Comparison of ENCODE assay signal across 17 cellular contexts in genomic region chr22:25360891-25361645, GRCh38.
DNase-seq lines count a peak whose midpoint lies in the region; ATAC-seq and TF ChIP-seq lines count a peak whose summit lies in the region.
"Had no signal": no experiment of that assay in that cellular context is flagged by ENCODE, and none has a peak within 500 bp of the region (broad histone marks: within the 10 kb centered on the region; RNA-seq: fewer than 3 reads in every experiment).

No MANE protein-coding gene starts in this region.

- DNase-seq in Right ventricle myocardium inferior (ENCODE audit: missing footprints): peak; percentile 15
- DNase-seq in heart right ventricle: no peak
- DNase-seq in glutamatergic neuron: peak; percentile 11
- peak; percentile 69 for DNase-seq in posterior vena cava (ENCODE audit: low spot score)
- DNase-seq in NOMO-1 treated with DMSO at 0.1 percent for 48 hours (lab: John Stamatoyannopoulos, UW; ENCODE audit: unreplicated experiment): no peak
- no peak for DNase-seq in NCI-H128 (lab: John Stamatoyannopoulos, UW; ENCODE audit: unreplicated experiment)
- DNase-seq in CD8-positive, alpha-beta T cell: no peak
- DNase-seq: DMS79, HCEC 1CT, Karpas-422, NCI-H1436, NCI-H2029 treated with DMSO at 0.1 percent for 48 hours, NCI-H2171 treated with DMSO at 0.1 percent for 48 hours, SHP77 had no signal

- no peaks in the 10 kb centered on the region for H3K27me3 ChIP-seq in heart right ventricle
- no peaks in the 10 kb centered on the region for H3K27me3 ChIP-seq in CD8-positive, alpha-beta T cell (ENCODE audit: insufficient read depth, low read length)

- H3K4me3 ChIP-seq in heart right ventricle: no peak overlapping the region
- H3K4me3 ChIP-seq in CD8-positive, alpha-beta T cell (ENCODE audit: low read depth, low read length): no peak overlapping the region
- H3K4me3 ChIP-seq: GM23338 had no signal

- WGBS in heart right ventricle, 2 donors: 94 to 96% methylated on average over 14 to 15 of the region's 15 CpGs

- H3K4me1 ChIP-seq in heart right ventricle: peaks cover 19 to 45% (median 29%) of the 10 kb centered on the region in 9 donors
- H3K4me1 ChIP-seq in CD8-positive, alpha-beta T cell (ENCODE audit: insufficient read depth, low read length): peaks cover 4% of the 10 kb centered on the region

- peaks cover 2% of the 10 kb centered on the region for H3K9me3 Mint-ChIP-seq in glutamatergic neuron (ENCODE audit: unreplicated experiment)
- no peaks in the 10 kb centered on the region for H3K9me3 Mint-ChIP-seq in CD8-positive, alpha-beta T cell
- H3K9me3 Mint-ChIP-seq: GM23338, IgD-negative memory B cell had no signal

- H3K27me3 Mint-ChIP-seq in glutamatergic neuron (ENCODE audit: unreplicated experiment): peaks cover 10% of the 10 kb centered on the region
- H3K27me3 Mint-ChIP-seq in CD8-positive, alpha-beta T cell (ENCODE audit: low read depth): no peaks in the 10 kb centered on the region
- H3K27me3 Mint-ChIP-seq: IgD-negative memory B cell had no signal

- H3K36me3 Mint-ChIP-seq in glutamatergic neuron (ENCODE audit: unreplicated experiment): no peaks in the 10 kb centered on the region
- H3K36me3 Mint-ChIP-seq in CD8-positive, alpha-beta T cell: peaks cover 42% of the 10 kb centered on the region

- intact Hi-C loops in Right ventricle myocardium inferior (cut with DNase I) (no loop called here), heart right ventricle (cut with DNase I) (loop anchor here in 9 of 10 donors (5.0 to 10.0 kb wide), 6 partner anchors 41 to 414 kb away; no protein-coding TSS in a partner anchor), posterior vena cava (cut with DNase I) (no loop called here)
- intact Hi-C loops in CD8-positive, alpha-beta T cell (cut with DNase I, micrococcal nuclease): loop anchor here in 1 of 2 experiments (10.0 kb wide), 1 partner anchor 74 kb away; no protein-coding TSS in a partner anchor

- H3K27ac ChIP-seq in heart right ventricle: no peak overlapping the region
- H3K27ac ChIP-seq in CD8-positive, alpha-beta T cell (ENCODE audit: low read depth, low read length): no peak overlapping the region
- H3K27ac ChIP-seq: C4-2B had no signal

- H3K27ac Mint-ChIP-seq in glutamatergic neuron (ENCODE audit: unreplicated experiment): no peak overlapping the region
- H3K27ac Mint-ChIP-seq in CD8-positive, alpha-beta T cell: no peak overlapping the region
- H3K27ac Mint-ChIP-seq: GM23338, IgD-negative memory B cell had no signal

- H3K4me1 Mint-ChIP-seq in glutamatergic neuron (ENCODE audit: low read depth, unreplicated experiment): peaks cover 3% of the 10 kb centered on the region
- H3K4me1 Mint-ChIP-seq in CD8-positive, alpha-beta T cell (ENCODE audit: low read depth): peaks cover 2% of the 10 kb centered on the region

- POLR2A ChIA-PET in CD8-positive, alpha-beta T cell (lab: Charles Lee): no interaction called here

- H3K4me3 Mint-ChIP-seq in glutamatergic neuron (ENCODE audit: unreplicated experiment): no peak overlapping the region
- H3K4me3 Mint-ChIP-seq in CD8-positive, alpha-beta T cell: no peak overlapping the region
- H3K4me3 Mint-ChIP-seq: GM23338, IgD-negative memory B cell had no signal

- TF ChIP-seq CTCF in heart right ventricle (IDR thresholded peaks at IDR 0.05): no peak
- no peak for TF ChIP-seq CTCF in glutamatergic neuron (IDR thresholded peaks at IDR 0.05; ENCODE audit: partially characterized antibody, unreplicated experiment)
- no peak for TF ChIP-seq CTCF in CD8-positive, alpha-beta T cell (IDR thresholded peaks at IDR 0.05)

- ATAC-seq in Right ventricle myocardium inferior (no peak), heart right ventricle (no peak)
- ATAC-seq in CD8-positive, alpha-beta T cell: no peak

- no peaks in the 10 kb centered on the region for H3K9me3 ChIP-seq in heart right ventricle
- no peaks in the 10 kb centered on the region for H3K9me3 ChIP-seq in CD8-positive, alpha-beta T cell (ENCODE audit: low read length)

- CTCF ChIA-PET in CD8-positive, alpha-beta T cell (lab: Charles Lee): no interaction called here

- peaks cover 0 to 49% (median 24%) of the 10 kb centered on the region in 9 donors for H3K36me3 ChIP-seq in heart right ventricle
- H3K36me3 ChIP-seq in CD8-positive, alpha-beta T cell (ENCODE audit: insufficient read depth, low read length): peaks cover 12% of the 10 kb centered on the region

Comparison
In these comparisons a context has a peak if more than half of its experiments do, and no peak if none do; other contexts are left out.
1. DNase-seq: peak in Right ventricle myocardium inferior (single experiment), glutamatergic neuron (single experiment) and posterior vena cava (single experiment); none in heart right ventricle (0 of 2), NOMO-1 treated with DMSO at 0.1 percent for 48 hours (single experiment), NCI-H128 (single experiment) and CD8-positive, alpha-beta T cell (0 of 7).
2. intact Hi-C loops: an anchor here in heart right ventricle (5.0 to 10.0 kb wide); none called in Right ventricle myocardium inferior and posterior vena cava.